ENCODE assay signal across 8 cellular contexts in the genomic region with DNA sequence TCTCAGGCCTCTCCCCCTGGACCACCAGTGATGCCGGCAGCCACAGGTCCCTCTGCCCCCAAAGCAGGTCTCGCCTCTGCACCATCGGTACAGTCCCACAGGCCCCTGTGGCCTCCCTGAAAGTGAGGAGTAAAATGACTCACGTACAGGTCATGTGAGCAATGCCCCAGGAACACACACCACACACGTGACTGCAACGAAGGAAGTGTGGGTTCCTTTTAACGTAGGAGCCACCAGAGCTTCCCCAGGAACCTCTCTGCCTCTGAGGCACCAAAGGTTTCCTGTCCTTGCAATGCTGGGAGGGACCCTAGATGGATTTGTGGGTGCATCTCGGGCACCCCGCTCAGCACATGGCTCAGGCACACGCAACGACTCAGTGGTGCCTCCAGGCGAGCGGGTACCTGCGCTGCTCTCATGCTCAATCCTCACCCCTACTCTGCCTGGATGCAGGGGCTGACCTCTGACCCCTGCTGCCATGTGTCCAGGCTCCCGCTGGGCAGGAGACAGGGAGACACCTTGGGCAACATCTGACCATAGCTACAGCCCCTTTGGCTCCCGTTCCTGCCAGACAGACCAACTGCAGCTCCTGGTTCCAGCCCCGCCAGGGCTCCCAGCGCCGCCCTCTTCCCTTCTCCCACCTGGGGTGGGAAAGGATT.
DNase-seq lines count a peak whose midpoint lies in the region; ATAC-seq and TF ChIP-seq lines count a peak whose summit lies in the region.

No MANE protein-coding gene starts in this region.

- intact Hi-C loops in HCT116 (cut with micrococcal nuclease) (loop anchor here (5.0 to 10.0 kb wide), 3 partner anchors 121 to 441 kb away; a partner anchor contains a TSS), left cardiac atrium (cut with DNase I) (loop anchor here (5.0 to 10.0 kb wide), 3 partner anchors 181 to 389 kb away; no protein-coding TSS in a partner anchor)
- intact Hi-C loops in dendritic cell treated with granulocyte-macrophage colony-stimulating factor and Interleukin-4, amounts not matched to agents 40 ng/mL and 50 ng/mL, for 4 days (cut with micrococcal nuclease) = loop anchor here (5.0 kb wide), 1 partner anchor 184 kb away; no protein-coding TSS in a partner anchor

- POLR2A ChIA-PET in HCT116 (lab: Charles Lee) = no interaction called here

- no peak overlapping the region for H2AFZ ChIP-seq in HCT116 (ENCODE audit: low read depth, low read length, poor library complexity, severe bottlenecking)

- H3K9me3 Mint-ChIP-seq in dendritic cell treated with granulocyte-macrophage colony-stimulating factor and Interleukin-4, amounts not matched to agents 40 ng/mL and 50 ng/mL, for 4 days = no peaks in the 10 kb centered on the region

- H3K27me3 ChIP-seq in HCT116 (ENCODE audit: insufficient read depth, low read length) = no peaks in the 10 kb centered on the region

- H3K4me2 ChIP-seq in HCT116 (ENCODE audit: low read length) = peak overlapping the region; percentile 55

- H3K4me3 Mint-ChIP-seq in dendritic cell treated with granulocyte-macrophage colony-stimulating factor and Interleukin-4, amounts not matched to agents 40 ng/mL and 50 ng/mL, for 4 days = peak overlapping the region; percentile 39

- peaks cover 50% of the 10 kb centered on the region for H3K36me3 Mint-ChIP-seq in dendritic cell treated with granulocyte-macrophage colony-stimulating factor and Interleukin-4, amounts not matched to agents 40 ng/mL and 50 ng/mL, for 4 days (ENCODE audit: low read depth)

- TF ChIP-seq RAD21 in HCT116 (IDR thresholded peaks at IDR 0.05; ENCODE audit: low read depth) = no peak

- peak overlapping the region; percentile 46; the same call in 1 of the 2 replicates for H3K27ac ChIP-seq in HCT116 (ENCODE audit: low read depth, low read length)

- peak overlapping the region; percentile 15 for H3K9ac ChIP-seq in HCT116 (ENCODE audit: low read length)

- H3K79me2 ChIP-seq in HCT116 (ENCODE audit: insufficient read depth, low read length) = no peaks in the 10 kb centered on the region

- H3K9me2 ChIP-seq in HCT116 (ENCODE audit: insufficient read depth) = no peaks in the 10 kb centered on the region

- H3K27me3 Mint-ChIP-seq in dendritic cell treated with granulocyte-macrophage colony-stimulating factor and Interleukin-4, amounts not matched to agents 40 ng/mL and 50 ng/mL, for 4 days = no peaks in the 10 kb centered on the region

- no peaks in the 10 kb centered on the region for H3K9me3 ChIP-seq in HCT116 (ENCODE audit: control insufficient read depth in 1 of 2, insufficient read depth in 1 of 2, low read depth in 1 of 2, low read length in 2 of 2)

- DNase-seq in HCT116 (ENCODE audit: low read depth, low spot score) = peak; percentile 26
- DNase-seq in activated CD4-positive, alpha-beta T cell treated with anti-CD3 and anti-CD28 coated beads for 1 hour = peak; percentile 45
- DNase-seq in stimulated activated CD4-positive, alpha-beta T cell treated with anti-CD3 and anti-CD28 coated beads, Interleukin-1b, Interleukin-23, amount 100 ng/mL, for 48 hours = peak; percentile 70
- DNase-seq in Ammon's horn (ENCODE audit: low spot score) = no peak
- no peak for DNase-seq in NCI-H2196 treated with DMSO at 0.1 percent for 48 hours (lab: John Stamatoyannopoulos, UW; ENCODE audit: unreplicated experiment)
- no peak for DNase-seq in left cardiac atrium

- no peak for TF ChIP-seq POLR2A in HCT116 (IDR thresholded peaks at IDR 0.05; ENCODE audit: borderline replicate concordance, extremely low read depth, insufficient read depth, insufficient read length)

- RAD21 ChIA-PET in HCT116 (lab: Charles Lee; ENCODE audit: low non-redundant PET in 1 of 2, low total read pairs in 2 of 2, uncharacterized antibody in 2 of 2, unreplicated experiment in 2 of 2) = no interaction called here

- no peaks in the 10 kb centered on the region for H3K36me3 ChIP-seq in HCT116 (ENCODE audit: control insufficient read depth in 1 of 2, insufficient read depth in 2 of 2, low read length in 2 of 2)

- H3K4me1 ChIP-seq in HCT116 (ENCODE audit: control insufficient read depth in 1 of 2, insufficient read depth in 2 of 2, low read length in 2 of 2) = peaks cover 25 to 52% of the 10 kb centered on the region in 2 experiments

- H3K4me1 Mint-ChIP-seq in dendritic cell treated with granulocyte-macrophage colony-stimulating factor and Interleukin-4, amounts not matched to agents 40 ng/mL and 50 ng/mL, for 4 days (ENCODE audit: low read depth) = peaks cover 48% of the 10 kb centered on the region

- no TSS peak for BruUV-seq in HCT116 (replicated peaks; lab: Mats Ljungman, UMichigan)

- CTCF ChIA-PET in HCT116 (lab: Charles Lee) = no interaction called here

- peak overlapping the region; percentile 84 for H3K27ac Mint-ChIP-seq in dendritic cell treated with granulocyte-macrophage colony-stimulating factor and Interleukin-4, amounts not matched to agents 40 ng/mL and 50 ng/mL, for 4 days

- no peaks in the 10 kb centered on the region for H4K20me1 ChIP-seq in HCT116 (ENCODE audit: insufficient read depth)

- ATAC-seq in HCT116 (peak; percentile 35), left cardiac atrium (no peak), HG02763 (IDR thresholded peaks at IDR 0.05; ENCODE audit: unreplicated experiment) (no peak)

- TF ChIP-seq CTCF in HCT116 (IDR thresholded peaks at IDR 0.05 in 2 of 3, conservative IDR thresholded peaks at IDR 0.05 in 1 of 3; ENCODE audit: borderline replicate concordance in 1 of 3, insufficient read depth in 1 of 3, low read depth in 2 of 3, low read length in 2 of 3) = no peak

- H3K4me3 ChIP-seq in HCT116 (replicated peaks in 1 of 2; ENCODE audit: low read depth in 1 of 2, low read length in 2 of 2) = peak overlapping the region in 1 of 2 experiments; percentile 3; a peak in 1 of 4 replicates

TF ChIP-seq in HCT116, 20 proteins besides CTCF, POLR2A, EP300 and RAD21:
- TF ChIP-seq ZFX (IDR thresholded peaks at IDR 0.05) (0 out of 2 replicates have a peak, but pooled peaks have one; percentile 14), SRF (IDR thresholded peaks at IDR 0.05; ENCODE audit: low read depth) (no peak), FOSL1 (IDR thresholded peaks at IDR 0.05; ENCODE audit: low read depth) (no peak), EZH2 (IDR thresholded peaks at IDR 0.05) (no peak), POLR2AphosphoS5 (IDR thresholded peaks at IDR 0.05; ENCODE audit: low read depth, low read length) (peak; percentile 20; the same call in 1 of the 2 replicates)
- TF ChIP-seq, protein P1, sequence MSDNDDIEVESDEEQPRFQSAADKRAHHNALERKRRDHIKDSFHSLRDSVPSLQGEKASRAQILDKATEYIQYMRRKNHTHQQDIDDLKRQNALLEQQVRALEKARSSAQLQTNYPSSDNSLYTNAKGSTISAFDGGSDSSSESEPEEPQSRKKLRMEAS (IDR thresholded peaks at IDR 0.05) = no peak

Comparison
In these comparisons a context has a peak if more than half of its experiments do, and no peak if none do; other contexts are left out.
1. DNase-seq: peak in HCT116 (single experiment), activated CD4-positive, alpha-beta T cell treated with anti-CD3 and anti-CD28 coated beads for 1 hour (single experiment) and stimulated activated CD4-positive, alpha-beta T cell treated with anti-CD3 and anti-CD28 coated beads, Interleukin-1b, Interleukin-23, amount 100 ng/mL, for 48 hours (single experiment); none in Ammon's horn (single experiment), NCI-H2196 treated with DMSO at 0.1 percent for 48 hours (single experiment) and left cardiac atrium (single experiment).